Comparison of ENCODE assay signal across 1 cellular context in the genomic region with DNA sequence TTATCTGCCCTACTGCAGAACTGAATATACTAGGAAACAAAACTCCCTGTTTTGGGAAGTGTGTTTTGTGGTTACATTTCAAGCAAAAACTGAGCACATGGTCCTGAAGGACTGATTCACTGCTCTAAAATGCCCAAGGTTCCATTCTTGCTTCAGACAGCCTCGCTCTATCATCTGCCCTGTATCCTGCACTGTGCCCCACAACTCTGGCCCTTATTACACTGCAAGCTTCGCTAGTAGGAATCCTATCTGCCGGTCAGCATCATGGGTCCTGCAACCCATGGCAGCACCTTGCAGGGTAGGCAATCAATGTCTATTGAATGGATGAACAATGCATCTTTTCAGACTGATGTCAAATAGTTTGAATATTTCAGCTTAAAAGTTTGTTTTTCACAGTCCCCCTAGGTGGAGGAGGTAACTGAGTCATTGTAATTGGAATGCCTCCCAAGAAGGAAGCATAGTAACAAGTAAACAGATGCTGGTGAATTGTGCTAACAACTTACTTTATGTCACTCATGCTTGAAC.
A peak's percentile ranks its signal among the peaks of the same experiment; 100 is the strongest.
TF ChIP-seq lines count a peak whose summit lies in the region.

No MANE protein-coding gene starts in this region.

TF ChIP-seq in SK-N-SH, 30 proteins besides CTCF, POLR2A, EP300 and RAD21:
- no peak for TF ChIP-seq SMC3 (IDR thresholded peaks at IDR 0.05; ENCODE audit: low read depth, low read length)
- peak; percentile 11; the same call in 1 of the 2 replicates for TF ChIP-seq POLR2AphosphoS5 (IDR thresholded peaks at IDR 0.05; ENCODE audit: low read depth, low read length)
- no peak for TF ChIP-seq MXI1 (IDR thresholded peaks at IDR 0.05; ENCODE audit: low read depth, low read length)
- TF ChIP-seq TAF1 (IDR thresholded peaks at IDR 0.05; ENCODE audit: borderline replicate concordance, low read depth, low read length) = no peak
- no peak for TF ChIP-seq EZH2phosphoT487 (IDR thresholded peaks at IDR 0.05; ENCODE audit: borderline replicate concordance, low read depth)
- no peak for TF ChIP-seq YY1 (IDR thresholded peaks at IDR 0.05; ENCODE audit: low read depth)
- TF ChIP-seq TEAD4 (IDR thresholded peaks at IDR 0.05; ENCODE audit: borderline replicate concordance, insufficient read depth) = peak; percentile 69; the same call in 1 of the 2 replicates
- TF ChIP-seq NFIC (IDR thresholded peaks at IDR 0.05; ENCODE audit: borderline replicate concordance) = peak; percentile 46
- TF ChIP-seq USF2 (IDR thresholded peaks at IDR 0.05; ENCODE audit: borderline replicate concordance, low read depth, low read length) = no peak
- TF ChIP-seq GABPA (IDR thresholded peaks at IDR 0.05; ENCODE audit: low read depth) = no peak
- no peak for TF ChIP-seq ELF1 (IDR thresholded peaks at IDR 0.05)
- TF ChIP-seq, protein P1, sequence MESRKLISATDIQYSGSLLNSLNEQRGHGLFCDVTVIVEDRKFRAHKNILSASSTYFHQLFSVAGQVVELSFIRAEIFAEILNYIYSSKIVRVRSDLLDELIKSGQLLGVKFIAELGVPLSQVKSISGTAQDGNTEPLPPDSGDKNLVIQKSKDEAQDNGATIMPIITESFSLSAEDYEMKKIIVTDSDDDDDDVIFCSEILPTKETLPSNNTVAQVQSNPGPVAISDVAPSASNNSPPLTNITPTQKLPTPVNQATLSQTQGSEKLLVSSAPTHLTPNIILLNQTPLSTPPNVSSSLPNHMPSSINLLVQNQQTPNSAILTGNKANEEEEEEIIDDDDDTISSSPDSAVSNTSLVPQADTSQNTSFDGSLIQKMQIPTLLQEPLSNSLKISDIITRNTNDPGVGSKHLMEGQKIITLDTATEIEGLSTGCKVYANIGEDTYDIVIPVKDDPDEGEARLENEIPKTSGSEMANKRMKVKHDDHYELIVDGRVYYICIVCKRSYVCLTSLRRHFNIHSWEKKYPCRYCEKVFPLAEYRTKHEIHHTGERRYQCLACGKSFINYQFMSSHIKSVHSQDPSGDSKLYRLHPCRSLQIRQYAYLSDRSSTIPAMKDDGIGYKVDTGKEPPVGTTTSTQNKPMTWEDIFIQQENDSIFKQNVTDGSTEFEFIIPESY (IDR thresholded peaks at IDR 0.05; ENCODE audit: borderline replicate concordance, low read depth) = no peak
- TF ChIP-seq RCOR1 (IDR thresholded peaks at IDR 0.05; ENCODE audit: low read length) = no peak
- no peak for TF ChIP-seq RFX5 (IDR thresholded peaks at IDR 0.05; ENCODE audit: low read length)
- TF ChIP-seq FOXJ3 (CRISPR knock-in tag; IDR thresholded peaks at IDR 0.05) = no peak
- TF ChIP-seq MEF2A (IDR thresholded peaks at IDR 0.05; ENCODE audit: borderline replicate concordance, low read depth) = no peak
- TF ChIP-seq NRF1 (IDR thresholded peaks at IDR 0.05; ENCODE audit: low read depth, low read length) = no peak
- TF ChIP-seq, protein P2, sequence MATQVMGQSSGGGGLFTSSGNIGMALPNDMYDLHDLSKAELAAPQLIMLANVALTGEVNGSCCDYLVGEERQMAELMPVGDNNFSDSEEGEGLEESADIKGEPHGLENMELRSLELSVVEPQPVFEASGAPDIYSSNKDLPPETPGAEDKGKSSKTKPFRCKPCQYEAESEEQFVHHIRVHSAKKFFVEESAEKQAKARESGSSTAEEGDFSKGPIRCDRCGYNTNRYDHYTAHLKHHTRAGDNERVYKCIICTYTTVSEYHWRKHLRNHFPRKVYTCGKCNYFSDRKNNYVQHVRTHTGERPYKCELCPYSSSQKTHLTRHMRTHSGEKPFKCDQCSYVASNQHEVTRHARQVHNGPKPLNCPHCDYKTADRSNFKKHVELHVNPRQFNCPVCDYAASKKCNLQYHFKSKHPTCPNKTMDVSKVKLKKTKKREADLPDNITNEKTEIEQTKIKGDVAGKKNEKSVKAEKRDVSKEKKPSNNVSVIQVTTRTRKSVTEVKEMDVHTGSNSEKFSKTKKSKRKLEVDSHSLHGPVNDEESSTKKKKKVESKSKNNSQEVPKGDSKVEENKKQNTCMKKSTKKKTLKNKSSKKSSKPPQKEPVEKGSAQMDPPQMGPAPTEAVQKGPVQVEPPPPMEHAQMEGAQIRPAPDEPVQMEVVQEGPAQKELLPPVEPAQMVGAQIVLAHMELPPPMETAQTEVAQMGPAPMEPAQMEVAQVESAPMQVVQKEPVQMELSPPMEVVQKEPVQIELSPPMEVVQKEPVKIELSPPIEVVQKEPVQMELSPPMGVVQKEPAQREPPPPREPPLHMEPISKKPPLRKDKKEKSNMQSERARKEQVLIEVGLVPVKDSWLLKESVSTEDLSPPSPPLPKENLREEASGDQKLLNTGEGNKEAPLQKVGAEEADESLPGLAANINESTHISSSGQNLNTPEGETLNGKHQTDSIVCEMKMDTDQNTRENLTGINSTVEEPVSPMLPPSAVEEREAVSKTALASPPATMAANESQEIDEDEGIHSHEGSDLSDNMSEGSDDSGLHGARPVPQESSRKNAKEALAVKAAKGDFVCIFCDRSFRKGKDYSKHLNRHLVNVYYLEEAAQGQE (IDR thresholded peaks at IDR 0.05; ENCODE audit: low read depth, low read length) = no peak
- TF ChIP-seq, protein P3, sequence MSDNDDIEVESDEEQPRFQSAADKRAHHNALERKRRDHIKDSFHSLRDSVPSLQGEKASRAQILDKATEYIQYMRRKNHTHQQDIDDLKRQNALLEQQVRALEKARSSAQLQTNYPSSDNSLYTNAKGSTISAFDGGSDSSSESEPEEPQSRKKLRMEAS (IDR thresholded peaks at IDR 0.05; ENCODE audit: low read depth) = peak; percentile 87
- peak; percentile 54 for TF ChIP-seq TCF12 (IDR thresholded peaks at IDR 0.05)
- TF ChIP-seq RXRA (IDR thresholded peaks at IDR 0.05; ENCODE audit: borderline replicate concordance, low read depth) = no peak; the same call in 1 of the 2 replicates
- no peak for TF ChIP-seq CHD2 (IDR thresholded peaks at IDR 0.05; ENCODE audit: low read length, partially characterized antibody)
- no peak for TF ChIP-seq GATA2 (CRISPR knock-in tag; IDR thresholded peaks at IDR 0.05)
- peak; percentile 64; the same call in 1 of the 2 replicates for TF ChIP-seq FOSL2 (IDR thresholded peaks at IDR 0.05; ENCODE audit: borderline replicate concordance, low read depth)
- TF ChIP-seq, protein P4, sequence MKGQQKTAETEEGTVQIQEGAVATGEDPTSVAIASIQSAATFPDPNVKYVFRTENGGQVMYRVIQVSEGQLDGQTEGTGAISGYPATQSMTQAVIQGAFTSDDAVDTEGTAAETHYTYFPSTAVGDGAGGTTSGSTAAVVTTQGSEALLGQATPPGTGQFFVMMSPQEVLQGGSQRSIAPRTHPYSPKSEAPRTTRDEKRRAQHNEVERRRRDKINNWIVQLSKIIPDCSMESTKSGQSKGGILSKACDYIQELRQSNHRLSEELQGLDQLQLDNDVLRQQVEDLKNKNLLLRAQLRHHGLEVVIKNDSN (IDR thresholded peaks at IDR 0.05; ENCODE audit: borderline replicate concordance, low read depth) = no peak
- TF ChIP-seq FOXM1 (IDR thresholded peaks at IDR 0.05; ENCODE audit: low read depth) = no peak
- no peak for TF ChIP-seq IRF3 (IDR thresholded peaks at IDR 0.05; ENCODE audit: low read depth, low read length)
- TF ChIP-seq, protein P5, sequence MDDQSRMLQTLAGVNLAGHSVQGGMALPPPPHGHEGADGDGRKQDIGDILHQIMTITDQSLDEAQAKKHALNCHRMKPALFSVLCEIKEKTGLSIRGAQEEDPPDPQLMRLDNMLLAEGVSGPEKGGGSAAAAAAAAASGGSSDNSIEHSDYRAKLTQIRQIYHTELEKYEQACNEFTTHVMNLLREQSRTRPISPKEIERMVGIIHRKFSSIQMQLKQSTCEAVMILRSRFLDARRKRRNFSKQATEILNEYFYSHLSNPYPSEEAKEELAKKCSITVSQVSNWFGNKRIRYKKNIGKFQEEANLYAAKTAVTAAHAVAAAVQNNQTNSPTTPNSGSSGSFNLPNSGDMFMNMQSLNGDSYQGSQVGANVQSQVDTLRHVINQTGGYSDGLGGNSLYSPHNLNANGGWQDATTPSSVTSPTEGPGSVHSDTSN (IDR thresholded peaks at IDR 0.05) = peak; percentile 40; the same call in 1 of the 2 replicates
- TF ChIP-seq SIN3A (IDR thresholded peaks at IDR 0.05; ENCODE audit: borderline replicate concordance, low read depth, low read length) = no peak; the same call in 1 of the 2 replicates
- TF ChIP-seq JUND (IDR thresholded peaks at IDR 0.05) = peak; percentile 13; the same call in 1 of the 2 replicates
